10 cellular contexts compared by ENCODE assay signal in genomic region chr15:56371495-56372147, GRCh38. TPM values are rescaled to one million over a fixed set of nuclear protein-coding genes. Genes with fewer than 3 reads are reported as not detected.
DNase-seq lines count a peak whose midpoint lies in the region; ATAC-seq lines count a peak whose summit lies in the region.
"Had no signal": no experiment of that assay in that cellular context is flagged by ENCODE, and none has a peak within 500 bp of the region (broad histone marks: within the 10 kb centered on the region; RNA-seq: fewer than 3 reads in every experiment).

No MANE protein-coding gene starts in this region.

- intact Hi-C loops in posterior vena cava (cut with DNase I): no loop called here

- peak; percentile 43 for DNase-seq in germinal center (ENCODE audit: low spot score)
- DNase-seq in NCI-H146 (lab: John Stamatoyannopoulos, UW): no peak
- DNase-seq in posterior vena cava (ENCODE audit: low spot score): no peak
- no peak for DNase-seq in NCI-H2029 treated with DMSO at 0.1 percent for 48 hours (lab: John Stamatoyannopoulos, UW)
- no peak for DNase-seq in superior temporal gyrus (ENCODE audit: extremely low spot score)
- DNase-seq: kidney glomerular epithelial cell, sigmoid colon had no signal

- ATAC-seq in GM18868 (IDR thresholded peaks at IDR 0.05; ENCODE audit: unreplicated experiment): peak; percentile 92
- ATAC-seq in GM21528 (IDR thresholded peaks at IDR 0.05; ENCODE audit: low FRiP score, unreplicated experiment): peak; percentile 89
- peak; percentile 87 for ATAC-seq in HG03280 (IDR thresholded peaks at IDR 0.05; ENCODE audit: unreplicated experiment)

RNA-seq across cellular contexts. Expression of gene TEX9, which starts 6.4 kb away (rescaled TPM):
- total RNA-seq in posterior vena cava: 1 to 10 TPM; 2.4 to 3.8 TPM
